ENCODE assay signal across 1 cellular context in genomic region chr1:229507951-229508822, GRCh38.
A peak's percentile ranks its signal among the peaks of the same experiment; 100 is the strongest.
TF ChIP-seq lines count a peak whose summit lies in the region.

Gene NUP133, minus strand, starts transcription at chr1:229508341. Its CDS starts 92 bp downstream, at chr1:229508249.

TF ChIP-seq in HepG2, 621 proteins besides CTCF, POLR2A, EP300 and RAD21 (continued from another document and continues in another):
- TF ChIP-seq AKNA (CRISPR knock-in tag; IDR thresholded peaks at IDR 0.05; ENCODE audit: borderline replicate concordance) (no peak), ZNF841 (CRISPR knock-in tag; IDR thresholded peaks at IDR 0.05; ENCODE audit: borderline replicate concordance) (no peak), FOXO1 (CRISPR knock-in tag; IDR thresholded peaks at IDR 0.05) (peak; percentile 28; the same call in 1 of the 2 replicates), ZNF329 (CRISPR knock-in tag; IDR thresholded peaks at IDR 0.05; ENCODE audit: low read depth) (peak; percentile 81), ZNF510 (CRISPR knock-in tag; IDR thresholded peaks at IDR 0.05; ENCODE audit: low read depth) (0 out of 2 replicates have a peak, but pooled peaks have one; percentile 74), ZNF205 (CRISPR knock-in tag; IDR thresholded peaks at IDR 0.05) (peak; percentile 99), ZNF407 (CRISPR knock-in tag; IDR thresholded peaks at IDR 0.05; ENCODE audit: not compliant biosample characterization) (peak; percentile 58), HNRNPLL (IDR thresholded peaks at IDR 0.05; ENCODE audit: low read depth, low read length, poor library complexity, severe bottlenecking) (peak; percentile 78), KDM3A (CRISPR knock-in tag; IDR thresholded peaks at IDR 0.05; ENCODE audit: low read depth) (peak; percentile 70), TBP (CRISPR knock-in tag; IDR thresholded peaks at IDR 0.05) (no peak), SKIL (CRISPR knock-in tag; IDR thresholded peaks at IDR 0.05; ENCODE audit: borderline replicate concordance) (peak; percentile 53; the same call in 1 of the 2 replicates), KMT2A (CRISPR knock-in tag; IDR thresholded peaks at IDR 0.05) (peak; percentile 96), ZNF687 (CRISPR knock-in tag; IDR thresholded peaks at IDR 0.05) (peak; percentile 92), ZNF138 (CRISPR knock-in tag; IDR thresholded peaks at IDR 0.05; ENCODE audit: low read depth) (peak; percentile 73), ZHX1 (CRISPR knock-in tag; IDR thresholded peaks at IDR 0.05; ENCODE audit: low read depth) (peak; percentile 94), ATF6 (CRISPR knock-in tag; conservative IDR thresholded peaks at IDR 0.05) (no peak), HIVEP1 (CRISPR knock-in tag; IDR thresholded peaks at IDR 0.05) (peak; percentile 66), ZEB1 (IDR thresholded peaks at IDR 0.05; ENCODE audit: insufficient replicate concordance, low read depth) (peak; percentile 64), PRDM15 (CRISPR knock-in tag; IDR thresholded peaks at IDR 0.05) (peak; percentile 31; the same call in 1 of the 2 replicates)
